Comparison of ENCODE assay signal across 17 cellular contexts in the genomic region with DNA sequence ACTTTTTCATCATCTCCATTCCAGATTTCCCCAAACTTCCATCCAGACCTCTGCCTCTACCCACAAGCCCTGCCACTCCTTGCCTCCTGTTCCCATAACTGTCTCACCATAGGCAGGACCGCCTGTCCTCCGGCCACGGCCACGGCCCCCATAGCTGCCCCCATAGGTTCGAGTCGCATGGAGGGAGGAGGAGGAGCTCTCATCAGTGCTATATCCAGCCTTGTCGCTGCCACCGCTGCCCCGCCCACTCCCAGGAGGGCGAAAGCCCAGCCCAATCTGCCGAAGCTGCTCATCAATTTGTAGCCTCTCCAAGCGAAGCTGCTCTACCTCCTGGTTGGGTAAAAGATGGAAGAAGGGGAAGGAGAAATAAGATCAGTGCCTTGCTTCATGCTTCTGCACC. TPM values are rescaled to one million over a fixed set of nuclear protein-coding genes. Genes with fewer than 3 reads are reported as not detected.
"Had no signal": no experiment of that assay in that cellular context is flagged by ENCODE, and none has a peak within 500 bp of the region (broad histone marks: within the 10 kb centered on the region; RNA-seq: fewer than 3 reads in every experiment).

No MANE protein-coding gene starts in this region.

- H3K4me3 ChIP-seq: body of pancreas, coronary artery, heart right ventricle, lower lobe of right lung, pancreas had no signal

- H3K27ac ChIP-seq: body of pancreas, coronary artery, foreskin keratinocyte, heart right ventricle, lower lobe of right lung, pancreas had no signal

- H3K27me3 ChIP-seq: body of pancreas, foreskin keratinocyte, heart right ventricle, pancreas had no signal

- DNase-seq: activated CD4-positive, alpha-beta T cell treated with anti-CD3 and anti-CD28 coated beads for 4 hours; activated CD8-positive, alpha-beta memory T cell treated with anti-CD3 and anti-CD28 coated beads for 24 hours; activated naive CD4-positive, alpha-beta T cell; amniotic stem cell; body of pancreas; central memory CD4-positive, alpha-beta T cell; foreskin keratinocyte; heart right ventricle; left colon; lower lobe of right lung; midbrain; pancreas; retina; stimulated activated CD4-positive, alpha-beta T cell treated with anti-CD3 and anti-CD28 coated beads, Interleukin-12 subunit alpha, Interleukin-12 subunit beta, amount 100 ng/mL, for 4 hours; stimulated activated CD4-positive, alpha-beta T cell treated with anti-CD3 and anti-CD28 coated beads, Interleukin-2, amount 100 ng/mL, for 24 hours; T-helper 2 cell had no signal

- ATAC-seq: body of pancreas, foreskin keratinocyte, heart right ventricle, left colon, lower lobe of right lung, pancreas had no signal

- H3K9me3 ChIP-seq: body of pancreas, heart right ventricle, lower lobe of right lung, pancreas had no signal

RNA-seq across cellular contexts. Expression of a gene that starts 3.4 kb away (rescaled TPM):
- total RNA-seq: body of pancreas had no signal
